36 cellular contexts compared by ENCODE assay signal in the genomic region with DNA sequence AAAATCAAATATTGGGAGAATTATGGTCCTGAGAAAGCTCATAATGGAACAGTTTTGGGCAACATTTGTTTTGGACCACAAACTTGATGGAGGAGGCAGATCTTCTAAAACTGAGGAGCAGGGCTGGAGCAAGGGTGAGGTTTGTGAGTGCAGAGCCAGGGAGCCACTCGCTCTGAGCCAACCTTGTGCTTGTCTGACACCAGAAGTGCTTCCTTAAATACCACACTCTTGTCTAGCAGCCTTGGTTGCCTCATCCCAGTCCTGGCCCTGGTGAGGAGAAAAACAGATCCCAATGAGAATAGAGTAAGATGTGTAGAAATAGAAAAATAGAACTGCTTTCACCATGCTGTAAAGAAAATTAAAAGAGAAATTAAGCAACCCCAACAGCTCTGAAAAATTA. TPM values are rescaled to one million over a fixed set of nuclear protein-coding genes. Genes with fewer than 3 reads are reported as not detected.
"Had no signal": no experiment of that assay in that cellular context is flagged by ENCODE, and none has a peak within 500 bp of the region (broad histone marks: within the 10 kb centered on the region; RNA-seq: fewer than 3 reads in every experiment).

No MANE protein-coding gene starts in this region.

- DNase-seq: activated B cell treated with CpG ODN at 0.5 μM for 24 hours; activated CD4-positive, alpha-beta T cell treated with anti-CD3 and anti-CD28 coated beads for 48 hours; activated CD4-positive, alpha-beta T cell treated with anti-CD3 and anti-CD28 coated beads, Interleukin-2, amount 50 U/mL, for 1 hour; activated CD4-positive, alpha-beta T cell treated with anti-CD3 and anti-CD28 coated beads, Interleukin-2, amount 50 U/mL, for 48 hours; activated CD8-positive, alpha-beta memory T cell treated with anti-CD3 and anti-CD28 coated beads for 24 hours; activated CD8-positive, alpha-beta T cell treated with anti-CD3 and anti-CD28 coated beads for 36 hours; activated effector memory CD4-positive, alpha-beta T cell treated with Interleukin-2 at 50 U/mL for 16 hours; activated naive CD4-positive, alpha-beta T cell treated with anti-CD3 and anti-CD28 coated beads for 36 hours; activated T-cell treated with anti-CD3 and anti-CD28 coated beads, Interleukin-2, amount 50 U/mL, for 4 hours; amniotic stem cell; anterior cingulate cortex; brain microvascular endothelial cell; dorsolateral prefrontal cortex; effector memory CD4-positive, alpha-beta T cell; endodermal cell; erythroblast; foreskin keratinocyte; gastrocnemius medialis; glutamatergic neuron; T-helper 1 cell; T-helper 17 cell; T1000; WERI-Rb-1 had no signal

- H3K36me3 ChIP-seq: brain microvascular endothelial cell had no signal

- H3K27ac ChIP-seq: brain microvascular endothelial cell, coronary artery, dorsolateral prefrontal cortex, esophagus muscularis mucosa, foreskin keratinocyte, gastrocnemius medialis, WERI-Rb-1 had no signal

- H3K27me3 ChIP-seq: brain microvascular endothelial cell, dorsolateral prefrontal cortex, esophagus muscularis mucosa, foreskin keratinocyte, gastrocnemius medialis had no signal

- H3K4me3 ChIP-seq: coronary artery, dorsolateral prefrontal cortex, esophagus muscularis mucosa, gastrocnemius medialis had no signal

- H3K27ac Mint-ChIP-seq: activated B cell treated with CpG ODN at 0.5 μM for 24 hours; activated CD8-positive, alpha-beta T cell treated with anti-CD3 and anti-CD28 coated beads for 36 hours; activated naive CD4-positive, alpha-beta T cell treated with anti-CD3 and anti-CD28 coated beads for 36 hours; activated naive CD8-positive, alpha-beta T cell; activated T-helper 17 cell treated with anti-CD3 and anti-CD28 coated beads, Interleukin-2, amount 50 U/mL, for 72 hours; dendritic cell treated with granulocyte-macrophage colony-stimulating factor and Interleukin-4, amounts not matched to agents 40 ng/mL and 50 ng/mL, for 4 days; endodermal cell; T-helper 17 cell; T-helper 2 cell treated with Interferon-gamma antibody and Interleukin-4, amounts not matched to agents 5 μg/mL and 100 μg/mL, for 36 hours had no signal

- H3K4me3 Mint-ChIP-seq: activated B cell treated with CpG ODN at 0.5 μM for 24 hours; activated CD8-positive, alpha-beta T cell treated with anti-CD3 and anti-CD28 coated beads for 36 hours; activated naive CD4-positive, alpha-beta T cell treated with anti-CD3 and anti-CD28 coated beads for 36 hours; activated naive CD8-positive, alpha-beta T cell; activated T-cell treated with anti-CD3 and anti-CD28 coated beads, Interleukin-2, amount 50 U/mL, for 4 hours; activated T-helper 17 cell treated with anti-CD3 and anti-CD28 coated beads, Interleukin-2, amount 50 U/mL, for 72 hours; central memory CD8-positive, alpha-beta T cell; dendritic cell treated with granulocyte-macrophage colony-stimulating factor and Interleukin-4, amounts not matched to agents 40 ng/mL and 50 ng/mL, for 4 days; endodermal cell; T-helper 17 cell; T-helper 2 cell treated with Interferon-gamma antibody and Interleukin-4, amounts not matched to agents 5 μg/mL and 100 μg/mL, for 36 hours had no signal

- ATAC-seq: activated CD4-positive, CD25-positive, alpha-beta regulatory T cell treated with anti-CD3 and anti-CD28 coated beads, Interleukin-2, amount 50 U/mL, for 24 hours; activated CD8-positive, alpha-beta T cell treated with anti-CD3 and anti-CD28 coated beads for 36 hours; activated T-cell treated with anti-CD3 and anti-CD28 coated beads, Interleukin-2, amount 50 U/mL, for 4 hours; activated T-helper 17 cell treated with anti-CD3 and anti-CD28 coated beads, Interleukin-2, amount 50 U/mL, for 72 hours; foreskin keratinocyte; gastrocnemius medialis; T-helper 17 cell had no signal

- H3K4me1 ChIP-seq: foreskin keratinocyte had no signal

- H3K27me3 Mint-ChIP-seq: activated B cell treated with CpG ODN at 0.5 μM for 24 hours; activated CD8-positive, alpha-beta T cell treated with anti-CD3 and anti-CD28 coated beads for 36 hours; activated naive CD8-positive, alpha-beta T cell; activated T-helper 17 cell treated with anti-CD3 and anti-CD28 coated beads, Interleukin-2, amount 50 U/mL, for 72 hours; central memory CD8-positive, alpha-beta T cell; dendritic cell treated with granulocyte-macrophage colony-stimulating factor and Interleukin-4, amounts not matched to agents 40 ng/mL and 50 ng/mL, for 4 days; T-helper 17 cell had no signal

RNA-seq across cellular contexts. Expression of a gene that starts 20.1 kb away (rescaled TPM):
- total RNA-seq: activated B cell treated with CpG ODN at 0.5 μM for 24 hours; activated CD8-positive, alpha-beta T cell treated with anti-CD3 and anti-CD28 coated beads for 36 hours; activated naive CD4-positive, alpha-beta T cell treated with anti-CD3 and anti-CD28 coated beads for 36 hours; activated T-cell treated with anti-CD3 and anti-CD28 coated beads, Interleukin-2, amount 50 U/mL, for 4 hours; activated T-helper 17 cell treated with anti-CD3 and anti-CD28 coated beads, Interleukin-2, amount 50 U/mL, for 72 hours; astrocyte; bronchial epithelial cell; cardiac septum; cerebellum; dorsolateral prefrontal cortex; endodermal cell; esophagus muscularis mucosa; foreskin keratinocyte; gastrocnemius medialis; T-helper 17 cell had no signal
- polyA plus RNA-seq: adipose tissue, foreskin keratinocyte had no signal

RNA-seq across cellular contexts. Expression of a gene that starts 31.3 kb away (rescaled TPM):
- total RNA-seq: activated B cell treated with CpG ODN at 0.5 μM for 24 hours; activated CD8-positive, alpha-beta T cell treated with anti-CD3 and anti-CD28 coated beads for 36 hours; activated naive CD4-positive, alpha-beta T cell treated with anti-CD3 and anti-CD28 coated beads for 36 hours; activated T-cell treated with anti-CD3 and anti-CD28 coated beads, Interleukin-2, amount 50 U/mL, for 4 hours; activated T-helper 17 cell treated with anti-CD3 and anti-CD28 coated beads, Interleukin-2, amount 50 U/mL, for 72 hours; astrocyte; bronchial epithelial cell; cardiac septum; cerebellum; dorsolateral prefrontal cortex; endodermal cell; esophagus muscularis mucosa; foreskin keratinocyte; gastrocnemius medialis; T-helper 17 cell had no signal
- polyA plus RNA-seq: adipose tissue, foreskin keratinocyte had no signal

RNA-seq across cellular contexts. Expression of a gene that starts 31.9 kb away (rescaled TPM):
- total RNA-seq: activated B cell treated with CpG ODN at 0.5 μM for 24 hours, astrocyte, bronchial epithelial cell, cardiac septum, cerebellum, foreskin keratinocyte, T-helper 17 cell had no signal
- polyA plus RNA-seq: foreskin keratinocyte had no signal

RNA-seq across cellular contexts. Expression of a gene that starts 39.6 kb away (rescaled TPM):
- total RNA-seq: activated B cell treated with CpG ODN at 0.5 μM for 24 hours; activated CD8-positive, alpha-beta T cell treated with anti-CD3 and anti-CD28 coated beads for 36 hours; activated naive CD4-positive, alpha-beta T cell treated with anti-CD3 and anti-CD28 coated beads for 36 hours; activated T-cell treated with anti-CD3 and anti-CD28 coated beads, Interleukin-2, amount 50 U/mL, for 4 hours; activated T-helper 17 cell treated with anti-CD3 and anti-CD28 coated beads, Interleukin-2, amount 50 U/mL, for 72 hours; astrocyte; bronchial epithelial cell; cardiac septum; cerebellum; dorsolateral prefrontal cortex; endodermal cell; esophagus muscularis mucosa; foreskin keratinocyte; gastrocnemius medialis; T-helper 17 cell had no signal
- polyA plus RNA-seq: adipose tissue, foreskin keratinocyte had no signal
